In genomic region chr19:12430726-12431299, GRCh38 we compare ENCODE assay signal across 2 cellular contexts.
TF ChIP-seq lines count a peak whose summit lies in the region.
"Not testable (repeated sequence)": the region's sequence is repeated elsewhere in the genome, so short reads cannot be mapped to it uniquely, and the experiment has no call there.

No MANE protein-coding gene starts in this region.

TF ChIP-seq in HEK293, 187 proteins besides CTCF, POLR2A, EP300 and RAD21:
- TF ChIP-seq ZNF274 (IDR thresholded peaks at IDR 0.05; ENCODE audit: low read length): not testable (repeated sequence)
- TF ChIP-seq ZNF274 (tag by site-specific recombination; IDR thresholded peaks at IDR 0.05; ENCODE audit: borderline replicate concordance): peak; percentile 88; the same call in 1 of the 2 replicates

TF ChIP-seq in K562, 482 proteins besides CTCF, POLR2A, EP300 and RAD21:
- TF ChIP-seq ZNF75A (CRISPR knock-in tag; IDR thresholded peaks at IDR 0.05) (peak; percentile 93), TRIM28 (IDR thresholded peaks at IDR 0.05) (peak; percentile 67; the same call in 1 of the 2 replicates)
TF ChIP-seq in K562: peak in this region for 2; not testable (repeated sequence) for 480.
